9 cellular contexts compared by ENCODE assay signal in genomic region chr4:105306158-105306781, GRCh38.
DNase-seq lines count a peak whose midpoint lies in the region; ATAC-seq, FAIRE-seq and TF ChIP-seq lines count a peak whose summit lies in the region.
"Had no signal": no experiment of that assay in that cellular context is flagged by ENCODE, and none has a peak within 500 bp of the region (broad histone marks: within the 10 kb centered on the region; RNA-seq: fewer than 3 reads in every experiment).

No MANE protein-coding gene starts in this region.

- H3K79me2 ChIP-seq in GM12878 (ENCODE audit: control insufficient read depth, insufficient read depth, low read length) (no peaks in the 10 kb centered on the region), smooth muscle cell (ENCODE audit: low read depth) (no peaks in the 10 kb centered on the region)

- H3K4me2 ChIP-seq in GM12878 (ENCODE audit: control insufficient read depth, insufficient read depth) (peak overlapping the region; percentile 78), smooth muscle cell (no peak overlapping the region)

- H3K9ac ChIP-seq in GM12878 (ENCODE audit: control insufficient read depth, insufficient read depth, low read length): no peak overlapping the region
- H3K9ac ChIP-seq in smooth muscle cell (ENCODE audit: low read depth): no peak overlapping the region

- H2AFZ ChIP-seq in GM12878 (ENCODE audit: control insufficient read depth, low read depth, low read length) (peak overlapping the region; percentile 30), smooth muscle cell (ENCODE audit: low read depth) (no peak overlapping the region)

- H3K9me3 ChIP-seq in GM12878 (replicated peaks; ENCODE audit: control insufficient read depth, insufficient read depth, low read length): no peaks in the 10 kb centered on the region; the same call in 1 of the 3 replicates
- H3K9me3 ChIP-seq in sigmoid colon: peaks cover 0 to 12% (median 5%) of the 10 kb centered on the region in 4 donors
- no peaks in the 10 kb centered on the region for H3K9me3 ChIP-seq in smooth muscle cell (replicated peaks; ENCODE audit: low read depth)

- TF ChIP-seq CTCF in GM12875 (IDR thresholded peaks at IDR 0.05; ENCODE audit: borderline replicate concordance, insufficient read depth, low read depth, low read length): no peak
- no peak for TF ChIP-seq CTCF in GM12878 (IDR thresholded peaks at IDR 0.05 in 2 of 3, conservative IDR thresholded peaks at IDR 0.05 in 1 of 3; ENCODE audit: control insufficient read depth in 2 of 3, extremely low read depth in 1 of 3, insufficient read depth in 1 of 3, low read depth in 3 of 3, low read length in 3 of 3)
- TF ChIP-seq CTCF in sigmoid colon (IDR thresholded peaks at IDR 0.05): no peak
- TF ChIP-seq CTCF in smooth muscle cell (IDR thresholded peaks at IDR 0.05; ENCODE audit: borderline replicate concordance, insufficient read depth, poor library complexity, severe bottlenecking): no peak

- TF ChIP-seq POLR2A in GM12878 (IDR thresholded peaks at IDR 0.05; ENCODE audit: low read depth, low read length) (peak; percentile 43; the same call in 1 of the 2 replicates), sigmoid colon (IDR thresholded peaks at IDR 0.05) (no peak)

- no TSS peak for BruUV-seq in GM12878 (replicated peaks; lab: Mats Ljungman, UMichigan)

- RAD21 ChIA-PET in GM12878 (lab: Charles Lee; ENCODE audit: unreplicated experiment): interaction anchor here (0.9 to 3.3 kb wide), 9 partner anchors 13 to 167 kb away, joined by 3 to 26 read pairs (median 5); partner anchors contain the start of gene PPA2

- TF ChIP-seq EP300 in GM12878 (IDR thresholded peaks at IDR 0.05; ENCODE audit: borderline replicate concordance in 1 of 2, control insufficient read depth in 1 of 2, low read depth in 2 of 2, low read length in 2 of 2) (peak; percentile 75 to 77; a peak in 3 of 4 replicates), sigmoid colon (IDR thresholded peaks at IDR 0.05) (no peak)

- 0 out of 2 replicates have a peak, but pooled peaks have one; percentile 3 for TF ChIP-seq RAD21 in GM12878 (IDR thresholded peaks at IDR 0.05; ENCODE audit: insufficient read depth, low read depth, low read length)

- 4% methylated on average over 5 of the region's 5 CpGs for WGBS in GM12878 (ENCODE audit: insufficient coverage, insufficient replicate concordance, low lambda C conversion rate, missing lambda C conversion rate)
- WGBS in sigmoid colon, 2 donors: 70 to 77% methylated on average over 5 of the region's 5 CpGs
- 83% methylated on average over 5 of the region's 5 CpGs for WGBS in smooth muscle cell (ENCODE audit: low lambda C conversion rate)

- intact Hi-C loops in GM12878 (cut with micrococcal nuclease; ENCODE audit: unreplicated experiment): loop anchor here (1.0 to 5.0 kb wide), 5 partner anchors 114 to 814 kb away; partner anchors contain the start of genes CXXC4 and TET2
- intact Hi-C loops in sigmoid colon (cut with DNase I): no loop called here

- in situ Hi-C loops in GM12878 (cut with MboI): no loop called here

- peak; percentile 88 for FAIRE-seq in GM12878 (lab: Jason Lieb, UNC)
- FAIRE-seq: endometrium had no signal

- no peaks in the 10 kb centered on the region for H3F3A ChIP-seq in smooth muscle cell (ENCODE audit: low read depth)

- SMC1A ChIA-PET in GM12878 (lab: Charles Lee; ENCODE audit: uncharacterized antibody, unreplicated experiment): interaction anchor here (0.8 to 3.2 kb wide), 15 partner anchors 10 to 562 kb away, joined by 3 to 19 read pairs (median 4); partner anchors contain the start of genes PPA2 and TET2

- POLR2A ChIA-PET in GM12878 (lab: Charles Lee): interaction anchor here (0.6 to 1.7 kb wide), 3 partner anchors 159 to 554 kb away, joined by 3 to 6 read pairs (median 3); partner anchors contain the start of gene TET2

- H3K27me3 ChIP-seq in GM12878 (replicated peaks in 1 of 2; ENCODE audit: control insufficient read depth in 2 of 2, insufficient read depth in 2 of 2, low read length in 1 of 2): no peaks in the 10 kb centered on the region
- no peaks in the 10 kb centered on the region for H3K27me3 ChIP-seq in sigmoid colon
- no peaks in the 10 kb centered on the region for H3K27me3 ChIP-seq in smooth muscle cell (ENCODE audit: low read depth)

- H4K20me1 ChIP-seq in GM12878 (ENCODE audit: control insufficient read depth, insufficient read depth): no peaks in the 10 kb centered on the region
- H4K20me1 ChIP-seq in smooth muscle cell (ENCODE audit: low read depth): no peaks in the 10 kb centered on the region

- DNase-seq in NCI-H69 (lab: John Stamatoyannopoulos, UW) (peak; percentile 5), GM12878 (ENCODE audit: low read depth, low spot score) (peak; percentile 91), sigmoid colon (no peak), NCI-H187 (lab: John Stamatoyannopoulos, UW) (no peak), smooth muscle cell (lab: John Stamatoyannopoulos, UW; ENCODE audit: unreplicated experiment) (no peak)
- DNase-seq in stimulated activated CD8-positive, alpha-beta memory T cell treated with anti-CD3 and anti-CD28 coated beads, Interleukin-7, amount 100 ng/mL, for 4 hours (ENCODE audit: low read depth in 2 of 2): peak; percentile 36 to 50

- CTCF ChIA-PET in GM12878 (lab: Yijun Ruan, JAX): interaction anchor here (0.8 to 1.0 kb wide), 3 partner anchors 148 to 437 kb away, joined by 3 to 6 read pairs (median 3); no protein-coding TSS in a partner anchor

- H3K36me3 ChIP-seq in GM12878 (ENCODE audit: control insufficient read depth in 2 of 2, insufficient read depth in 2 of 2, low read length in 1 of 2) (no peaks in the 10 kb centered on the region), sigmoid colon (no peaks in the 10 kb centered on the region), smooth muscle cell (ENCODE audit: low read depth) (no peaks in the 10 kb centered on the region)

- peaks cover 14% of the 10 kb centered on the region for H3K4me1 ChIP-seq in GM12878 (ENCODE audit: control insufficient read depth, insufficient read depth, low read length)
- no peaks in the 10 kb centered on the region for H3K4me1 ChIP-seq in sigmoid colon
- H3K4me1 ChIP-seq in smooth muscle cell (ENCODE audit: low read depth): no peaks in the 10 kb centered on the region

- H3K27ac ChIP-seq in GM12878 (ENCODE audit: control insufficient read depth, insufficient read depth) (peak overlapping the region; percentile 86), sigmoid colon (no peak overlapping the region), smooth muscle cell (ENCODE audit: low read depth) (no peak overlapping the region)

- H3K4me3 ChIP-seq in GM12875 (ENCODE audit: low read depth, low read length) (peak overlapping the region; percentile 16), GM12878 (peak overlapping the region; percentile 24; the same call in 1 of the 2 replicates), sigmoid colon (no peak overlapping the region), smooth muscle cell (no peak overlapping the region)

- ATAC-seq in GM21576 (IDR thresholded peaks at IDR 0.05; ENCODE audit: unreplicated experiment) (peak; percentile 90), GM12878 (peak; percentile 91)

TF ChIP-seq in GM12878, 131 proteins besides CTCF, POLR2A, EP300 and RAD21 (continues in another document):
- TF ChIP-seq CBFB (IDR thresholded peaks at IDR 0.05; ENCODE audit: low read depth) (peak; percentile 69; the same call in 1 of the 2 replicates), PBX3 (IDR thresholded peaks at IDR 0.05; ENCODE audit: insufficient replicate concordance, low read depth, low read length) (peak; percentile 19), MYB (IDR thresholded peaks at IDR 0.05; ENCODE audit: borderline replicate concordance, low read depth, low read length) (no peak), MEF2A (IDR thresholded peaks at IDR 0.05; ENCODE audit: insufficient read depth, low read depth, low read length) (peak; percentile 57; the same call in 1 of the 2 replicates), YY1 (IDR thresholded peaks at IDR 0.05; ENCODE audit: low read depth, low read length) (0 out of 2 replicates have a peak, but pooled peaks have one; percentile 9), KAT2A (conservative IDR thresholded peaks at IDR 0.05; ENCODE audit: control insufficient read depth, low read depth, low read length) (no peak), ETV6 (conservative IDR thresholded peaks at IDR 0.05 in 1 of 2, IDR thresholded peaks at IDR 0.05 in 1 of 2; ENCODE audit: borderline replicate concordance in 1 of 2, low read depth in 1 of 2) (peak in 1 of 2 experiments; percentile 100; a peak in 2 of 4 replicates), HCFC1 (IDR thresholded peaks at IDR 0.05; ENCODE audit: low read length) (no peak), JUNB (IDR thresholded peaks at IDR 0.05) (peak; percentile 98), IRF4 (IDR thresholded peaks at IDR 0.05; ENCODE audit: low read depth, low read length) (peak; percentile 86)
- TF ChIP-seq, protein P1, sequence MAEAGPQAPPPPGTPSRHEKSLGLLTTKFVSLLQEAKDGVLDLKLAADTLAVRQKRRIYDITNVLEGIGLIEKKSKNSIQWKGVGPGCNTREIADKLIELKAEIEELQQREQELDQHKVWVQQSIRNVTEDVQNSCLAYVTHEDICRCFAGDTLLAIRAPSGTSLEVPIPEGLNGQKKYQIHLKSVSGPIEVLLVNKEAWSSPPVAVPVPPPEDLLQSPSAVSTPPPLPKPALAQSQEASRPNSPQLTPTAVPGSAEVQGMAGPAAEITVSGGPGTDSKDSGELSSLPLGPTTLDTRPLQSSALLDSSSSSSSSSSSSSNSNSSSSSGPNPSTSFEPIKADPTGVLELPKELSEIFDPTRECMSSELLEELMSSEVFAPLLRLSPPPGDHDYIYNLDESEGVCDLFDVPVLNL (IDR thresholded peaks at IDR 0.05; ENCODE audit: low read depth, low read length): no peak

Comparison
In these comparisons a context has a peak if more than half of its experiments do, and no peak if none do; other contexts are left out.
1. H3K4me3 ChIP-seq: peak in GM12875 (single experiment) and GM12878 (single experiment); none in sigmoid colon (0 of 4) and smooth muscle cell (single experiment).
2. DNase-seq: peak in NCI-H69 (single experiment), GM12878 (single experiment) and stimulated activated CD8-positive, alpha-beta memory T cell treated with anti-CD3 and anti-CD28 coated beads, Interleukin-7, amount 100 ng/mL, for 4 hours (2 of 2); none in sigmoid colon (single experiment), NCI-H187 (0 of 2) and smooth muscle cell (single experiment).